In genomic region chr3:111858641-111859040, GRCh38 we compare ENCODE assay signal across 8 cellular contexts. TPM values are rescaled to one million over a fixed set of nuclear protein-coding genes. Genes with fewer than 3 reads are reported as not detected.
DNase-seq lines count a peak whose midpoint lies in the region; ATAC-seq and TF ChIP-seq lines count a peak whose summit lies in the region.

No MANE protein-coding gene starts in this region.

- H3K27ac ChIP-seq in SK-N-SH (ENCODE audit: low read depth in 2 of 2, low read length in 1 of 2) (peak overlapping the region; percentile 60 to 98; a peak in 3 of 4 replicates), subcutaneous abdominal adipose tissue (ENCODE audit: low read depth, low read length) (peak overlapping the region; percentile 96)

- TF ChIP-seq CTCF in SK-N-SH (IDR thresholded peaks at IDR 0.05), result no peak
- no peak for TF ChIP-seq CTCF in astrocyte of the cerebellum (IDR thresholded peaks at IDR 0.05; ENCODE audit: low read depth, low read length, missing control alignments)
- no peak for TF ChIP-seq CTCF in GM20000 (IDR thresholded peaks at IDR 0.05; ENCODE audit: extremely low read depth, missing control alignments)

- H3K27me3 ChIP-seq in SK-N-SH (ENCODE audit: insufficient read depth), result no peaks in the 10 kb centered on the region
- no peaks in the 10 kb centered on the region for H3K27me3 ChIP-seq in subcutaneous abdominal adipose tissue (ENCODE audit: control insufficient read depth in 5 of 5, insufficient read depth in 4 of 5, low read length in 5 of 5)

- H3K4me1 ChIP-seq in SK-N-SH (ENCODE audit: control insufficient read depth in 1 of 2, insufficient read depth in 2 of 2, low read depth in 1 of 2, low read length in 1 of 2), result peaks cover 7 to 10% of the 10 kb centered on the region in 2 experiments; a peak in 3 of 4 replicates
- peaks cover 0 to 48% (median 39%) of the 10 kb centered on the region in 5 donors for H3K4me1 ChIP-seq in subcutaneous abdominal adipose tissue (ENCODE audit: control insufficient read depth in 5 of 5, insufficient read depth in 5 of 5, low read length in 5 of 5)

- peak overlapping the region; percentile 81 for H3K4me2 ChIP-seq in SK-N-SH

- POLR2A ChIA-PET in SK-N-SH (lab: Yijun Ruan, JAX), result interaction anchor here (0.6 kb wide), 1 partner anchor 44 kb away, joined by 3 read pairs; no protein-coding TSS in a partner anchor

- no peaks in the 10 kb centered on the region for H3K36me3 ChIP-seq in SK-N-SH (replicated peaks in 1 of 2; ENCODE audit: control insufficient read depth in 1 of 2, insufficient read depth in 2 of 2, low read length in 1 of 2)
- no peaks in the 10 kb centered on the region for H3K36me3 ChIP-seq in subcutaneous abdominal adipose tissue (ENCODE audit: control insufficient read depth in 5 of 5, insufficient read depth in 5 of 5, low read length in 5 of 5)

- 77% methylated on average over 10 of the region's 10 CpGs for WGBS in SK-N-SH (ENCODE audit: low lambda C conversion rate)

- TF ChIP-seq RAD21 in SK-N-SH (IDR thresholded peaks at IDR 0.05; ENCODE audit: low read length), result no peak

- peak overlapping the region; percentile 82 to 84 for H3K4me3 ChIP-seq in SK-N-SH (ENCODE audit: low read depth in 2 of 2, low read length in 1 of 2)
- H3K4me3 ChIP-seq in astrocyte of the cerebellum (ENCODE audit: low read depth, low read length), result peak overlapping the region; percentile 79
- H3K4me3 ChIP-seq in subcutaneous abdominal adipose tissue (ENCODE audit: low read depth in 1 of 5, low read length in 5 of 5), result peak overlapping the region; percentile 83 to 99 (median 94)

- TF ChIP-seq EP300 in SK-N-SH (IDR thresholded peaks at IDR 0.05; ENCODE audit: borderline replicate concordance in 1 of 2, low read depth in 1 of 2, low read length in 1 of 2), result no peak

- H3F3A ChIP-seq in SK-N-SH (replicated peaks; ENCODE audit: insufficient read depth), result peaks cover 22% of the 10 kb centered on the region

- H3K9me3 ChIP-seq in SK-N-SH (no peaks in the 10 kb centered on the region), subcutaneous abdominal adipose tissue (ENCODE audit: control insufficient read depth in 5 of 5, low read length in 5 of 5) (no peaks in the 10 kb centered on the region)

- H3K9me2 ChIP-seq in SK-N-SH, result no peaks in the 10 kb centered on the region

- H3K79me2 ChIP-seq in SK-N-SH (ENCODE audit: insufficient read depth), result peaks cover 60% of the 10 kb centered on the region

- CTCF ChIA-PET in SK-N-SH (lab: Yijun Ruan, JAX), result interaction anchor here (0.8 to 4.1 kb wide), 6 partner anchors 9 to 146 kb away, joined by 3 to 48 read pairs (median 6); no protein-coding TSS in a partner anchor

- H4K20me1 ChIP-seq in SK-N-SH (ENCODE audit: insufficient read depth), result no peaks in the 10 kb centered on the region

- H2AFZ ChIP-seq in SK-N-SH (ENCODE audit: low read depth), result peak overlapping the region; percentile 58

- DNase-seq in SK-N-SH (no peak), astrocyte of the cerebellum (ENCODE audit: low read depth) (no peak), left kidney (ENCODE audit: low read depth, low spot score) (peak; percentile 50), hypothalamus (lab: John Stamatoyannopoulos, UW) (no peak), GM20000 (ENCODE audit: low spot score) (no peak), NCI-H1436 (lab: John Stamatoyannopoulos, UW) (no peak)

- H3K9ac ChIP-seq in SK-N-SH (peak overlapping the region; percentile 97), subcutaneous abdominal adipose tissue (ENCODE audit: low read length in 5 of 5) (peak overlapping the region; percentile 21 to 97 (median 63))

- ATAC-seq in SK-N-SH treated with all-trans-retinoic acid at 6 μM for 48 hours, result no peak

- in situ Hi-C loops in astrocyte of the cerebellum (cut with HindIII; ENCODE audit: low sequenced_read_pairs), result no loop called here

TF ChIP-seq in SK-N-SH, 30 proteins besides CTCF, POLR2A, EP300 and RAD21:
- TF ChIP-seq GABPA (IDR thresholded peaks at IDR 0.05; ENCODE audit: low read depth) (no peak), POLR2AphosphoS5 (IDR thresholded peaks at IDR 0.05; ENCODE audit: low read depth, low read length) (no peak), FOXJ3 (CRISPR knock-in tag; IDR thresholded peaks at IDR 0.05) (no peak), CHD2 (IDR thresholded peaks at IDR 0.05; ENCODE audit: low read length, partially characterized antibody) (no peak), MEF2A (IDR thresholded peaks at IDR 0.05; ENCODE audit: borderline replicate concordance, low read depth) (no peak)
- TF ChIP-seq, protein P1, sequence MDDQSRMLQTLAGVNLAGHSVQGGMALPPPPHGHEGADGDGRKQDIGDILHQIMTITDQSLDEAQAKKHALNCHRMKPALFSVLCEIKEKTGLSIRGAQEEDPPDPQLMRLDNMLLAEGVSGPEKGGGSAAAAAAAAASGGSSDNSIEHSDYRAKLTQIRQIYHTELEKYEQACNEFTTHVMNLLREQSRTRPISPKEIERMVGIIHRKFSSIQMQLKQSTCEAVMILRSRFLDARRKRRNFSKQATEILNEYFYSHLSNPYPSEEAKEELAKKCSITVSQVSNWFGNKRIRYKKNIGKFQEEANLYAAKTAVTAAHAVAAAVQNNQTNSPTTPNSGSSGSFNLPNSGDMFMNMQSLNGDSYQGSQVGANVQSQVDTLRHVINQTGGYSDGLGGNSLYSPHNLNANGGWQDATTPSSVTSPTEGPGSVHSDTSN (IDR thresholded peaks at IDR 0.05), result no peak

TF ChIP-seq in SK-N-SH treated with all-trans-retinoic acid at 6 μM for 48 hours, 23 proteins besides CTCF, POLR2A, EP300 and RAD21:
- TF ChIP-seq ISL1 (CRISPR knock-in tag; IDR thresholded peaks at IDR 0.05) (no peak), ZNF70 (CRISPR knock-in tag; IDR thresholded peaks at IDR 0.05) (no peak)

RNA-seq across cellular contexts. Expression of gene PHLDB2, which starts 0.4 kb away (rescaled TPM):
- polyA plus RNA-seq in SK-N-SH (2012; rRNA removed), result 18.0 and 23.3 TPM in 2 replicates
- polyA plus RNA-seq in SK-N-SH (2012; cell fraction: cytosol; rRNA removed), result 18.0 and 21.5 TPM in 2 replicates
- polyA plus RNA-seq in SK-N-SH (2012; cell fraction: nucleus; rRNA removed), result 36.7 and 73.8 TPM in 2 replicates
